Comparison of ENCODE assay signal across 24 cellular contexts in the genomic region with DNA sequence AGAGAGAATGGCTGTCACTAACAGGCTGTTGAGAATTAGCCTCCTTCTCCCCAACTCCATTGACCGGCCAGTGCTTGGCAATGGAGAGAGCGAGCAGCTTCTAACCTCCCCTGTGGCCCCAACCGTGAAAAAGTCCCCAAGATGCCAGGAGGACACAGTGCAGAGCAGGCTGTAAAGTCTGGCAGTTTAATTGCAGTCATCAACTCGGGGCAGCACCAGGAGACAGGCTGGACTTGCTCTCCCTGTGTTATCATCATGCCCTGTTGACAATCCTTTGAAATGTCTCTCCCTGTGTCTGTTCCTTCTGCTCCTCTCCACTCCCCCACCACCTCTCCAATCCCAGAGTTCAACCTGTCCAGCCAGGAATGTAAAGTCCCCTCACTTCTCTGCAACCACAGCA.
"Had no signal": no experiment of that assay in that cellular context is flagged by ENCODE, and none has a peak within 500 bp of the region (broad histone marks: within the 10 kb centered on the region; RNA-seq: fewer than 3 reads in every experiment).

No MANE protein-coding gene starts in this region.

- H3K4me3 Mint-ChIP-seq: activated CD4-positive, alpha-beta T cell treated with anti-CD3 and anti-CD28 coated beads, Interleukin-2, amount 10 ng/mL, durations not matched to agents 7 days and 5 days; activated CD8-positive, alpha-beta memory T cell treated with anti-CD3 and anti-CD28 coated beads, Interleukin-2, amount 10 ng/mL, durations not matched to agents 7 days and 5 days; activated CD8-positive, alpha-beta T cell treated with anti-CD3 and anti-CD28 coated beads for 36 hours; activated naive CD4-positive, alpha-beta T cell treated with anti-CD3 and anti-CD28 coated beads, Interleukin-2, amount 10 ng/mL, durations not matched to agents 7 days and 5 days; naive thymus-derived CD8-positive, alpha-beta T cell had no signal

- H3K27ac Mint-ChIP-seq: activated CD4-positive, alpha-beta T cell treated with anti-CD3 and anti-CD28 coated beads, Interleukin-2, amount 10 ng/mL, durations not matched to agents 7 days and 5 days; activated CD8-positive, alpha-beta memory T cell treated with anti-CD3 and anti-CD28 coated beads, Interleukin-2, amount 10 ng/mL, durations not matched to agents 7 days and 5 days; activated CD8-positive, alpha-beta T cell treated with anti-CD3 and anti-CD28 coated beads for 36 hours; activated naive CD4-positive, alpha-beta T cell treated with anti-CD3 and anti-CD28 coated beads, Interleukin-2, amount 10 ng/mL, durations not matched to agents 7 days and 5 days; naive thymus-derived CD8-positive, alpha-beta T cell had no signal

- H3K36me3 ChIP-seq: lower lobe of right lung, ovary, upper lobe of right lung had no signal

- H3K9me3 ChIP-seq: body of pancreas, lower lobe of right lung, ovary, spleen, upper lobe of right lung had no signal

- H3K4me1 Mint-ChIP-seq: activated CD4-positive, alpha-beta T cell treated with anti-CD3 and anti-CD28 coated beads, Interleukin-2, amount 10 ng/mL, durations not matched to agents 7 days and 5 days; activated CD8-positive, alpha-beta memory T cell treated with anti-CD3 and anti-CD28 coated beads, Interleukin-2, amount 10 ng/mL, durations not matched to agents 7 days and 5 days; activated naive CD4-positive, alpha-beta T cell treated with anti-CD3 and anti-CD28 coated beads, Interleukin-2, amount 10 ng/mL, durations not matched to agents 7 days and 5 days had no signal

- H3K9me3 Mint-ChIP-seq: activated CD4-positive, alpha-beta T cell treated with anti-CD3 and anti-CD28 coated beads, Interleukin-2, amount 10 ng/mL, durations not matched to agents 7 days and 5 days; activated CD8-positive, alpha-beta T cell treated with anti-CD3 and anti-CD28 coated beads for 36 hours; activated naive CD4-positive, alpha-beta T cell treated with anti-CD3 and anti-CD28 coated beads, Interleukin-2, amount 10 ng/mL, durations not matched to agents 7 days and 5 days had no signal

- ATAC-seq: activated CD8-positive, alpha-beta memory T cell treated with anti-CD3 and anti-CD28 coated beads, Interleukin-2, amount 10 ng/mL, durations not matched to agents 7 days and 5 days; activated CD8-positive, alpha-beta T cell treated with anti-CD3 and anti-CD28 coated beads for 36 hours; body of pancreas; lower lobe of right lung; naive thymus-derived CD8-positive, alpha-beta T cell; upper lobe of right lung had no signal

- H3K27me3 Mint-ChIP-seq: activated CD4-positive, alpha-beta T cell treated with anti-CD3 and anti-CD28 coated beads, Interleukin-2, amount 10 ng/mL, durations not matched to agents 7 days and 5 days; activated CD8-positive, alpha-beta memory T cell treated with anti-CD3 and anti-CD28 coated beads, Interleukin-2, amount 10 ng/mL, durations not matched to agents 7 days and 5 days; activated CD8-positive, alpha-beta T cell treated with anti-CD3 and anti-CD28 coated beads for 36 hours; activated naive CD4-positive, alpha-beta T cell treated with anti-CD3 and anti-CD28 coated beads, Interleukin-2, amount 10 ng/mL, durations not matched to agents 7 days and 5 days; naive thymus-derived CD8-positive, alpha-beta T cell had no signal

- H3K27ac ChIP-seq: body of pancreas, lower lobe of right lung, ovary, SK-N-MC, spleen, upper lobe of right lung had no signal

- DNase-seq: activated CD4-positive, alpha-beta T cell treated with anti-CD3 and anti-CD28 coated beads, Interleukin-2, amount 10 ng/mL, durations not matched to agents 7 days and 5 days; activated CD4-positive, CD25-positive, alpha-beta regulatory T cell treated with anti-CD3 and anti-CD28 coated beads, Interleukin-2, amount 50 U/mL, for 72 hours; activated CD8-positive, alpha-beta memory T cell treated with anti-CD3 and anti-CD28 coated beads, Interleukin-2, amount 10 ng/mL, durations not matched to agents 7 days and 5 days; activated CD8-positive, alpha-beta T cell treated with anti-CD3 and anti-CD28 coated beads for 36 hours; activated effector memory CD4-positive, alpha-beta T cell treated with anti-CD3 and anti-CD28 coated beads, Interleukin-2, amount 50 U/mL, for 16 hours; activated naive CD4-positive, alpha-beta T cell treated with anti-CD3 and anti-CD28 coated beads, Interleukin-2, amount 10 ng/mL, durations not matched to agents 7 days and 5 days; activated T-cell treated with anti-CD3 and anti-CD28 coated beads for 4 hours; anterior cingulate cortex; body of pancreas; caudate nucleus; dermis blood vessel endothelial cell; effector CD8-positive, alpha-beta T cell; glutamatergic neuron; hippocampal formation; lower lobe of right lung; mesendoderm; naive thymus-derived CD8-positive, alpha-beta T cell; ovary; spleen; stimulated activated CD4-positive, alpha-beta T cell treated with anti-CD3 and anti-CD28 coated beads, Interleukin-4, amount 100 ng/mL, for 1 hour; stimulated activated naive CD4-positive, alpha-beta T cell treated with Interleukin-2 at 50 U/mL for 16 hours; T-helper 2 cell; upper lobe of right lung had no signal

- H3K4me3 ChIP-seq: body of pancreas, lower lobe of right lung, ovary, SK-N-MC, spleen, upper lobe of right lung had no signal

- H3K36me3 Mint-ChIP-seq: activated CD8-positive, alpha-beta memory T cell treated with anti-CD3 and anti-CD28 coated beads, Interleukin-2, amount 10 ng/mL, durations not matched to agents 7 days and 5 days; activated naive CD4-positive, alpha-beta T cell treated with anti-CD3 and anti-CD28 coated beads, Interleukin-2, amount 10 ng/mL, durations not matched to agents 7 days and 5 days had no signal

- H3K27me3 ChIP-seq: body of pancreas, ovary, spleen, upper lobe of right lung had no signal
